Comparison of ENCODE assay signal across 11 cellular contexts in genomic region chr19:2867025-2867991, GRCh38. TPM values are rescaled to one million over a fixed set of nuclear protein-coding genes. Genes with fewer than 3 reads are reported as not detected.
A peak's percentile ranks its signal among the peaks of the same experiment; 100 is the strongest.
DNase-seq lines count a peak whose midpoint lies in the region; ATAC-seq, FAIRE-seq and TF ChIP-seq lines count a peak whose summit lies in the region.
"Had no signal": no experiment of that assay in that cellular context is flagged by ENCODE, and none has a peak within 500 bp of the region (broad histone marks: within the 10 kb centered on the region; RNA-seq: fewer than 3 reads in every experiment).

Gene ZNF556 (plus strand): TSS chr19:2867335. CDS start chr19:2867422, 87 bp downstream.

- H3K27ac ChIP-seq in PC-3 (ENCODE audit: low read length) (no peak within 1 kb of the TSS), small intestine (ENCODE audit: low read depth in 1 of 2, low read length in 1 of 2) (no peak within 1 kb of the TSS)
- H3K27ac ChIP-seq: cardiac muscle cell had no signal

- no peaks in the 10 kb centered on the region for H3K36me3 ChIP-seq in PC-3 (ENCODE audit: low read depth, low read length)
- no peaks in the 10 kb centered on the region for H3K36me3 ChIP-seq in small intestine (ENCODE audit: control insufficient read depth in 2 of 2, insufficient read depth in 2 of 2, low read length in 2 of 2)
- H3K36me3 ChIP-seq: cardiac muscle cell had no signal

- no TSS peak for BruUV-seq in PC-3 (replicated peaks; lab: Mats Ljungman, UMichigan)

- CTCF ChIA-PET in PC-3 (lab: Charles Lee) = no interaction called here

- FAIRE-seq in small intestine (lab: Jason Lieb, UNC) = no peak
- FAIRE-seq: TTC549 had no signal

- no peaks in the 10 kb centered on the region for H3K9me2 ChIP-seq in PC-3 (replicated peaks; ENCODE audit: low read length)

- 86 to 89% (median 87%) methylated on average over 36 of the region's 36 CpGs for WGBS in small intestine, 3 donors

- H3K4me3 ChIP-seq in PC-3 (ENCODE audit: low read length) = no peak within 1 kb of the TSS
- no peak within 1 kb of the TSS for H3K4me3 ChIP-seq in small intestine (ENCODE audit: low read depth in 1 of 2, low read length in 2 of 2)
- H3K4me3 ChIP-seq: cardiac muscle cell had no signal

- no peaks in the 10 kb centered on the region for H3F3A ChIP-seq in PC-3 (ENCODE audit: low read length, unreplicated experiment)

- DNase-seq in COR-L47 (lab: John Stamatoyannopoulos, UW) = peak; percentile 29
- DNase-seq in HT-29 (ENCODE audit: low spot score) = peak; percentile 72
- peak; percentile 25 for DNase-seq in PC-3
- peak; percentile 13 for DNase-seq in glomerular visceral epithelial cell (ENCODE audit: extremely low spot score)
- DNase-seq in superior temporal gyrus (ENCODE audit: extremely low spot score) = no peak
- no peak for DNase-seq in small intestine
- DNase-seq in T-helper 1 cell = no peak
- DNase-seq: mesendoderm had no signal

- no peaks in the 10 kb centered on the region for H3K79me2 ChIP-seq in PC-3 (ENCODE audit: low read length)

- TF ChIP-seq CTCF in PC-3 (conservative IDR thresholded peaks at IDR 0.05; ENCODE audit: low read depth, low read length) = no peak

- POLR2A ChIA-PET in PC-3 (lab: Charles Lee; ENCODE audit: unreplicated experiment) = no interaction called here

- H4K20me1 ChIP-seq in PC-3 (ENCODE audit: low read length) = no peaks in the 10 kb centered on the region

- H3K27me3 ChIP-seq in PC-3 (ENCODE audit: low read length) (no peaks in the 10 kb centered on the region), small intestine (ENCODE audit: control insufficient read depth in 2 of 2, insufficient read depth in 2 of 2, low read length in 2 of 2) (no peaks in the 10 kb centered on the region)
- H3K27me3 ChIP-seq: cardiac muscle cell had no signal

- no peak within 1 kb of the TSS for H3K9ac ChIP-seq in PC-3 (ENCODE audit: low read length)

- H3K4me1 ChIP-seq in PC-3 (ENCODE audit: insufficient read depth, low read length) = no peaks in the 10 kb centered on the region
- no peaks in the 10 kb centered on the region for H3K4me1 ChIP-seq in small intestine (ENCODE audit: control insufficient read depth in 2 of 2, insufficient read depth in 1 of 2, low read depth in 1 of 2, low read length in 1 of 2)

- intact Hi-C loops in PC-3 (cut with micrococcal nuclease) = no loop called here

- H3K9me3 ChIP-seq in PC-3 (ENCODE audit: low read length) (no peaks in the 10 kb centered on the region), small intestine (ENCODE audit: control insufficient read depth, low read depth) (no peaks in the 10 kb centered on the region)

- no peak within 1 kb of the TSS for H2AFZ ChIP-seq in PC-3 (ENCODE audit: low read length)

- no peak for ATAC-seq in PC-3
- no peak for ATAC-seq in HG02885 (IDR thresholded peaks at IDR 0.05; ENCODE audit: poor library complexity, unreplicated experiment)

- no peak within 1 kb of the TSS for H3K4me2 ChIP-seq in PC-3 (ENCODE audit: low read length)

RNA-seq across cellular contexts. Expression of gene ZNF556, which starts in this region (rescaled TPM):
- total RNA-seq in HT-29 (2014; rRNA removed; shearing (Covaris generic)) = 0.03 and 0.23 TPM in 2 replicates
- 0.04 TPM in 1 of 2 replicates, not detected in the other for total RNA-seq in PC-3 (2014; rRNA removed)
- polyA plus RNA-seq in small intestine = under 1 TPM in 1 of 3 donors, not detected in 2; 0.03 TPM

Comparison
In these comparisons a context has a peak if more than half of its experiments do, and no peak if none do; other contexts are left out.
1. Peak in DNase-seq in HT-29; RNA of the gene not detected or under 1 TPM.
2. Peak in DNase-seq in PC-3; RNA of the gene not detected or under 1 TPM.
3. DNase-seq: peak in COR-L47 (single experiment) and glomerular visceral epithelial cell (single experiment); none in superior temporal gyrus (single experiment), small intestine (single experiment) and T-helper 1 cell (0 of 5).